ENCODE assay signal across 1 cellular context in genomic region chr5:37654566-37654965, GRCh38.
A peak's percentile ranks its signal among the peaks of the same experiment; 100 is the strongest.
TF ChIP-seq lines count a peak whose summit lies in the region.
"Not testable (repeated sequence)": the region's sequence is repeated elsewhere in the genome, so short reads cannot be mapped to it uniquely, and the experiment has no call there.

No MANE protein-coding gene starts in this region.

TF ChIP-seq in HepG2, 621 proteins besides CTCF, POLR2A, EP300 and RAD21 (continued from another document):
- not testable (repeated sequence) for TF ChIP-seq HNF1A (IDR thresholded peaks at IDR 0.05; ENCODE audit: low read depth); SOX13 (IDR thresholded peaks at IDR 0.05); FOXA1 (IDR thresholded peaks at IDR 0.05)
- TF ChIP-seq HNF1A (CRISPR knock-in tag; IDR thresholded peaks at IDR 0.05; ENCODE audit: borderline replicate concordance) (peak; percentile 32; the same call in 1 of the 2 replicates), PHF21A (CRISPR knock-in tag; IDR thresholded peaks at IDR 0.05) (0 out of 2 replicates have a peak, but pooled peaks have one; percentile 37), SOX13 (CRISPR knock-in tag; conservative IDR thresholded peaks at IDR 0.05 in 1 of 2, IDR thresholded peaks at IDR 0.05 in 1 of 2) (peak in 1 of 2 experiments; percentile 87; a peak in 2 of 4 replicates), SATB2 (CRISPR knock-in tag; IDR thresholded peaks at IDR 0.05) (0 out of 2 replicates have a peak, but pooled peaks have one; percentile 33), BCL6 (CRISPR knock-in tag; IDR thresholded peaks at IDR 0.05) (peak; percentile 85), HOXA3 (CRISPR knock-in tag; IDR thresholded peaks at IDR 0.05) (0 out of 2 replicates have a peak, but pooled peaks have one; percentile 21), FOXA1 (CRISPR knock-in tag; IDR thresholded peaks at IDR 0.05) (peak; percentile 51; the same call in 1 of the 2 replicates), ZNF362 (CRISPR knock-in tag; IDR thresholded peaks at IDR 0.05; ENCODE audit: borderline replicate concordance) (peak; percentile 79; the same call in 1 of the 2 replicates), GATA4 (IDR thresholded peaks at IDR 0.05; ENCODE audit: borderline replicate concordance, low read depth) (peak; percentile 47; the same call in 1 of the 2 replicates), MED1 (CRISPR knock-in tag; IDR thresholded peaks at IDR 0.05) (peak; percentile 49), ISL2 (CRISPR knock-in tag; IDR thresholded peaks at IDR 0.05) (peak; percentile 96)
